In the genomic region with DNA sequence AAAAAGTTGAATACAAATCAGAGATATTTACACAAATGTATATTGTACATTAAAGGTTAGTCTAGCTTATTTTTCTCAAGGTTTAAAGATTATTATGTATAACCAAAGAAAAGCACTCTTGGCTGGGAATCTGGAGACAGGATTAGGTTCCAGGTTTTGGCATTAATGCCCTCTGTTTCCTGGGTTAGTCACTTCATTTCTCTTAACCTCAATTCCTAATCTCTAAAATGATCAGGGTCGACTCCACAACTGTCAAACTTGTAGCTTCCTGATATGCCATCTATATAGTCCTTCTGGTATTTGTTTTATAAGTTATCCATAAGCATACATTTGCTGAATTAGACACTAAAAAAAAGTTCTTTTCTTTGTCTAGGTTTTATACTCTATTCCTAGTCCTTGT, we compare ENCODE assay signal across 1 cellular context.
TF ChIP-seq lines count a peak whose summit lies in the region.

No MANE protein-coding gene starts in this region.

TF ChIP-seq in GM12878, 131 proteins besides CTCF, POLR2A, EP300 and RAD21:
- TF ChIP-seq, protein P1, sequence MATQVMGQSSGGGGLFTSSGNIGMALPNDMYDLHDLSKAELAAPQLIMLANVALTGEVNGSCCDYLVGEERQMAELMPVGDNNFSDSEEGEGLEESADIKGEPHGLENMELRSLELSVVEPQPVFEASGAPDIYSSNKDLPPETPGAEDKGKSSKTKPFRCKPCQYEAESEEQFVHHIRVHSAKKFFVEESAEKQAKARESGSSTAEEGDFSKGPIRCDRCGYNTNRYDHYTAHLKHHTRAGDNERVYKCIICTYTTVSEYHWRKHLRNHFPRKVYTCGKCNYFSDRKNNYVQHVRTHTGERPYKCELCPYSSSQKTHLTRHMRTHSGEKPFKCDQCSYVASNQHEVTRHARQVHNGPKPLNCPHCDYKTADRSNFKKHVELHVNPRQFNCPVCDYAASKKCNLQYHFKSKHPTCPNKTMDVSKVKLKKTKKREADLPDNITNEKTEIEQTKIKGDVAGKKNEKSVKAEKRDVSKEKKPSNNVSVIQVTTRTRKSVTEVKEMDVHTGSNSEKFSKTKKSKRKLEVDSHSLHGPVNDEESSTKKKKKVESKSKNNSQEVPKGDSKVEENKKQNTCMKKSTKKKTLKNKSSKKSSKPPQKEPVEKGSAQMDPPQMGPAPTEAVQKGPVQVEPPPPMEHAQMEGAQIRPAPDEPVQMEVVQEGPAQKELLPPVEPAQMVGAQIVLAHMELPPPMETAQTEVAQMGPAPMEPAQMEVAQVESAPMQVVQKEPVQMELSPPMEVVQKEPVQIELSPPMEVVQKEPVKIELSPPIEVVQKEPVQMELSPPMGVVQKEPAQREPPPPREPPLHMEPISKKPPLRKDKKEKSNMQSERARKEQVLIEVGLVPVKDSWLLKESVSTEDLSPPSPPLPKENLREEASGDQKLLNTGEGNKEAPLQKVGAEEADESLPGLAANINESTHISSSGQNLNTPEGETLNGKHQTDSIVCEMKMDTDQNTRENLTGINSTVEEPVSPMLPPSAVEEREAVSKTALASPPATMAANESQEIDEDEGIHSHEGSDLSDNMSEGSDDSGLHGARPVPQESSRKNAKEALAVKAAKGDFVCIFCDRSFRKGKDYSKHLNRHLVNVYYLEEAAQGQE (IDR thresholded peaks at IDR 0.05; ENCODE audit: low read depth, low read length), result no peak
- TF ChIP-seq TARDBP (IDR thresholded peaks at IDR 0.05; ENCODE audit: borderline replicate concordance) (no peak), RELA (IDR thresholded peaks at IDR 0.05; ENCODE audit: borderline replicate concordance, partially characterized antibody) (no peak), CREB1 (IDR thresholded peaks at IDR 0.05; ENCODE audit: low read depth) (no peak), ZNF274 (IDR thresholded peaks at IDR 0.05; ENCODE audit: insufficient read depth, insufficient read length) (no peak), YY1 (IDR thresholded peaks at IDR 0.05; ENCODE audit: low read depth, low read length) (no peak), KAT2A (conservative IDR thresholded peaks at IDR 0.05; ENCODE audit: control insufficient read depth, low read depth, low read length) (no peak), PAX8 (IDR thresholded peaks at IDR 0.05) (no peak), KDM1A (IDR thresholded peaks at IDR 0.05; ENCODE audit: borderline replicate concordance) (no peak), NR2C2 (IDR thresholded peaks at IDR 0.05; ENCODE audit: borderline replicate concordance, control insufficient read depth, insufficient read length, low read depth) (no peak), CHD4 (IDR thresholded peaks at IDR 0.05) (no peak), SMAD1 (IDR thresholded peaks at IDR 0.05; ENCODE audit: low read depth, partially characterized antibody) (no peak), ESRRA (IDR thresholded peaks at IDR 0.05; ENCODE audit: low read length) (no peak), NRF1 (conservative IDR thresholded peaks at IDR 0.05; ENCODE audit: low read depth, low read length) (no peak), ZZZ3 (IDR thresholded peaks at IDR 0.05; ENCODE audit: control insufficient read depth, insufficient read length, low read depth) (no peak)
- TF ChIP-seq, protein P2, sequence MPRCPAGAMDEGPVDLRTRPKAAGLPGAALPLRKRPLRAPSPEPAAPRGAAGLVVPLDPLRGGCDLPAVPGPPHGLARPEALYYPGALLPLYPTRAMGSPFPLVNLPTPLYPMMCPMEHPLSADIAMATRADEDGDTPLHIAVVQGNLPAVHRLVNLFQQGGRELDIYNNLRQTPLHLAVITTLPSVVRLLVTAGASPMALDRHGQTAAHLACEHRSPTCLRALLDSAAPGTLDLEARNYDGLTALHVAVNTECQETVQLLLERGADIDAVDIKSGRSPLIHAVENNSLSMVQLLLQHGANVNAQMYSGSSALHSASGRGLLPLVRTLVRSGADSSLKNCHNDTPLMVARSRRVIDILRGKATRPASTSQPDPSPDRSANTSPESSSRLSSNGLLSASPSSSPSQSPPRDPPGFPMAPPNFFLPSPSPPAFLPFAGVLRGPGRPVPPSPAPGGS (IDR thresholded peaks at IDR 0.05; ENCODE audit: borderline replicate concordance, insufficient read depth, low read depth, low read length, poor library complexity, severe bottlenecking), result no peak
